ENCODE assay signal across 8 cellular contexts in the genomic region with DNA sequence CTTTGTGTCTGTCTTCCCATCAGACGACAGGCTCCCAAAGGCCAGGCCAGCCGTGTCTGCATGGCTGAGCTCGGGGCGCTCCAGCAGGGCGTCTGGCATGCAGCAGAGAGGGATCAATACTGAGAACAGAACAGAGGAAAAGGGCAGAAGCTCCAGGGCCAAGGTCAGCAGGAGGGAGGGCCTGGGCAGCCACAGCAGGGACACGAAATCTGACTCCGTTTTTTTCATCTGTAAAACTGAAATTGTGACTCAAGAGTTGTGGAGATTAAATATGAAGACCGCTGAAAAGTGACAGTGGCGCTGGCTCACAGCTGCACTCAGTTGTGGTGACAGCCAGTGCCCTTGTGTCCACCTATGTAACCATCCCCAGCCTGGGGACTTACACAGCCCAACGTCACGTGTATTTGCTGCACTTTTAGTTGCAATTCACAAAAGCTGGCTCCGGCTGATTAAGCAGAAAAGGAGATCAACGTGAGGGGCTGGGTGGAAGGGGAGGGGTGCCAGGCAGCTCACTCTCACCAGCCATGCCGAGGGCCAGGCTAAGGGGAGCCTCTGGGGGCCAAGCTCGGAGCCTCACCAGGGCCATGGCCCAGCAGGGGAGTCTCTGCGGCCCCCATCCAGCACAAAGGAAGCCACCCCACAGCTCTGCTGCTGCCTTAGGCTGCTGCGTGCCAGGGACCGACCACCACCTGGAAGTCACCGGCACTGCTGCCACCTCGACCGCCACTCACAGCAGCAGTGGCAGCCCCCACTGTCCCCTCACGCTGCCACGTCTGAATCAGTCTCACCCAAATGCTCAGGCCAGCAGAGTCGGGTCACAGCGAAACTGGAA.
DNase-seq lines count a peak whose midpoint lies in the region; ATAC-seq, FAIRE-seq and TF ChIP-seq lines count a peak whose summit lies in the region.

No MANE protein-coding gene starts in this region.

- H3K9me3 ChIP-seq in IMR-90 (ENCODE audit: control insufficient read depth, insufficient read depth, low read length) (no peaks in the 10 kb centered on the region), tibial artery (no peaks in the 10 kb centered on the region)

- no peak overlapping the region for H3K56ac ChIP-seq in IMR-90 (ENCODE audit: extremely low read depth, insufficient read depth, low read length)

- no peak for TF ChIP-seq RAD21 in IMR-90 (IDR thresholded peaks at IDR 0.05; ENCODE audit: low read length)

- peaks cover 28% of the 10 kb centered on the region for H3K36me3 Mint-ChIP-seq in nephron progenitor cell (ENCODE audit: low read depth)

- no peak overlapping the region for H3K9ac ChIP-seq in IMR-90 (ENCODE audit: low read depth, low read length)

- TF ChIP-seq POLR2A in IMR-90 (IDR thresholded peaks at IDR 0.05; ENCODE audit: low read depth, low read length) = no peak
- TF ChIP-seq POLR2A in GM12891 (IDR thresholded peaks at IDR 0.05; ENCODE audit: low read depth, low read length) = no peak

- H3K14ac ChIP-seq in IMR-90 (replicated peaks; ENCODE audit: low read depth, low read length) = 0 out of 2 replicates have a peak overlapping the region, but pooled peaks have one; percentile 3

- H3K4me3 ChIP-seq in IMR-90 (ENCODE audit: insufficient read depth, low read depth, low read length) (no peak overlapping the region), choroid plexus epithelial cell (ENCODE audit: low read depth, low read length) (peak overlapping the region; percentile 47), tibial artery (peak overlapping the region in 1 of 2 donors; percentile 38)

- dilution Hi-C loops in IMR-90 (cut with HindIII; ENCODE audit: low sequenced_read_pairs, unreplicated experiment) = no loop called here

- no peak for FAIRE-seq in GM12891 (lab: Jason Lieb, UNC)

- H2BK120ac ChIP-seq in IMR-90 (ENCODE audit: low read depth, low read length) = no peak overlapping the region

- H3K4me2 ChIP-seq in IMR-90 (ENCODE audit: low read depth, low read length) = peak overlapping the region; percentile 15; the same call in 1 of the 2 replicates

- in situ Hi-C loops in IMR-90 (cut with MboI; ENCODE audit: low sequenced_read_pairs) = no loop called here

- H3K4me3 Mint-ChIP-seq in nephron progenitor cell = peak overlapping the region; percentile 56

- no peak overlapping the region for H3K27ac ChIP-seq in IMR-90 (ENCODE audit: insufficient read depth, low read length)
- no peak overlapping the region for H3K27ac ChIP-seq in tibial artery

- H2BK5ac ChIP-seq in IMR-90 (ENCODE audit: low read depth, low read length, poor library complexity, severe bottlenecking) = no peak overlapping the region

- peak overlapping the region in 1 of 2 experiments; percentile 33; a peak in 2 of 4 replicates for H4K8ac ChIP-seq in IMR-90 (ENCODE audit: low read depth in 2 of 2, low read length in 2 of 2)

- no peak overlapping the region for H2AK5ac ChIP-seq in IMR-90 (ENCODE audit: low read depth, low read length)

- H3K4ac ChIP-seq in IMR-90 (ENCODE audit: low read depth, low read length) = 0 out of 2 replicates have a peak overlapping the region, but pooled peaks have one; percentile 33

- no TSS peak for BruUV-seq in IMR-90 (replicated peaks; lab: Mats Ljungman, UMichigan)

- peak; percentile 9 to 17 for ATAC-seq in activated CD4-positive, CD25-positive, alpha-beta regulatory T cell treated with anti-CD3 and anti-CD28 coated beads, Interleukin-2, amount 50 U/mL, for 24 hours
- peak; percentile 38 for ATAC-seq in IMR-90 (ENCODE audit: low read depth)

- H3K27me3 Mint-ChIP-seq in nephron progenitor cell (ENCODE audit: low read depth, poor library complexity) = peaks cover 8% of the 10 kb centered on the region

- no peak for DNase-seq in activated CD4-positive, CD25-positive, alpha-beta regulatory T cell (lab: John Stamatoyannopoulos, UW)
- DNase-seq in IMR-90 = no peak
- DNase-seq in choroid plexus epithelial cell (ENCODE audit: low read depth) = no peak
- DNase-seq in nephron progenitor cell = no peak
- no peak for DNase-seq in GM12891 (ENCODE audit: insufficient read length, low spot score)
- DNase-seq in tibial artery = no peak
- no peak for DNase-seq in stimulated activated CD4-positive, alpha-beta T cell treated with anti-CD3 and anti-CD28 coated beads, Interleukin-4, amount 100 ng/mL, for 1 hour

- H3K4me1 Mint-ChIP-seq in nephron progenitor cell = peaks cover 46% of the 10 kb centered on the region

- WGBS in IMR-90 (ENCODE audit: extremely low coverage in 2 of 2, insufficient read length in 1 of 2), 2 experiments = 73% methylated on average over 6 of the region's 25 CpGs; no CpG with 5 or more reads in 1 of the 2 experiments

- no peak overlapping the region for H3K23ac ChIP-seq in IMR-90 (ENCODE audit: low read depth, low read length)

- no peak overlapping the region for H2BK15ac ChIP-seq in IMR-90 (ENCODE audit: low read depth, low read length)

- no peak for TF ChIP-seq CTCF in IMR-90 (conservative IDR thresholded peaks at IDR 0.05; ENCODE audit: low read depth, low read length)
- TF ChIP-seq CTCF in choroid plexus epithelial cell (conservative IDR thresholded peaks at IDR 0.05; ENCODE audit: low read depth, low read length) = no peak
- TF ChIP-seq CTCF in nephron progenitor cell (IDR thresholded peaks at IDR 0.05) = no peak
- TF ChIP-seq CTCF in tibial artery (IDR thresholded peaks at IDR 0.05) = no peak

- no peak overlapping the region; the same call in 1 of the 2 replicates for H4K5ac ChIP-seq in IMR-90 (ENCODE audit: low read depth, low read length)

- H3K18ac ChIP-seq in IMR-90 (ENCODE audit: low read depth, low read length) = no peak overlapping the region; the same call in 1 of the 2 replicates

- peak overlapping the region; percentile 18 for H2AK9ac ChIP-seq in IMR-90 (replicated peaks; ENCODE audit: low read depth, low read length, poor library complexity)

- no peaks in the 10 kb centered on the region for H3K36me3 ChIP-seq in IMR-90 (ENCODE audit: control insufficient read depth, insufficient read depth, low read length)
- H3K36me3 ChIP-seq in tibial artery = no peaks in the 10 kb centered on the region

- H3K27me3 ChIP-seq in IMR-90 (ENCODE audit: control insufficient read depth, insufficient read depth, low read length) (no peaks in the 10 kb centered on the region), tibial artery (no peaks in the 10 kb centered on the region)

- no peak overlapping the region for H2BK20ac ChIP-seq in IMR-90 (ENCODE audit: low read depth, low read length)

- H4K20me1 ChIP-seq in IMR-90 (ENCODE audit: insufficient read depth, low read length) = no peaks in the 10 kb centered on the region

- H3K27ac Mint-ChIP-seq in nephron progenitor cell = peak overlapping the region; percentile 89

- no peaks in the 10 kb centered on the region for H3K9me1 ChIP-seq in IMR-90 (ENCODE audit: insufficient read depth, low read length)

- intact Hi-C loops in IMR-90 (cut with micrococcal nuclease) (loop anchor here (1.0 kb wide), 1 partner anchor 1417 kb away; no protein-coding TSS in a partner anchor), tibial artery (cut with DNase I; ENCODE audit: low total_unique reads) (loop anchor here (5.0 kb wide), 1 partner anchor 1446 kb away; no protein-coding TSS in a partner anchor)

- H4K91ac ChIP-seq in IMR-90 (ENCODE audit: insufficient read depth, low read depth, low read length) = no peak overlapping the region

- CTCF ChIA-PET in IMR-90 (lab: Yijun Ruan, JAX) = interaction anchor here (0.6 kb wide), 1 partner anchor 28 kb away, joined by 3 read pairs; no protein-coding TSS in a partner anchor

- no peaks in the 10 kb centered on the region for H3K9me3 Mint-ChIP-seq in nephron progenitor cell

- no peaks in the 10 kb centered on the region for H3K4me1 ChIP-seq in IMR-90 (ENCODE audit: control insufficient read depth, insufficient read depth, low read length)
- H3K4me1 ChIP-seq in tibial artery = peaks cover 0 to 7% (median 3%) of the 10 kb centered on the region in 4 donors

- peak overlapping the region; percentile 77 for H2AFZ ChIP-seq in IMR-90 (replicated peaks; ENCODE audit: low read length, poor library complexity)

- peaks cover 2 to 4% of the 10 kb centered on the region in 2 experiments; a peak in 1 of 4 replicates for H3K79me1 ChIP-seq in IMR-90 (ENCODE audit: low read depth in 1 of 2, low read length in 2 of 2)

- POLR2A ChIA-PET in IMR-90 (lab: Charles Lee; ENCODE audit: unreplicated experiment) = no interaction called here

TF ChIP-seq in IMR-90, 13 proteins besides CTCF, POLR2A, EP300 and RAD21 (continues in another document):
- TF ChIP-seq MAFK (IDR thresholded peaks at IDR 0.05; ENCODE audit: low read depth, low read length) (no peak), RFX5 (IDR thresholded peaks at IDR 0.05; ENCODE audit: low read depth, low read length) (no peak), BHLHE40 (IDR thresholded peaks at IDR 0.05; ENCODE audit: low read depth, low read length) (no peak), RCOR1 (IDR thresholded peaks at IDR 0.05; ENCODE audit: insufficient replicate concordance, low read length) (no peak), FOS (IDR thresholded peaks at IDR 0.05; ENCODE audit: low read depth, low read length) (no peak), CEBPB (IDR thresholded peaks at IDR 0.05; ENCODE audit: low read depth, low read length) (no peak), MAZ (IDR thresholded peaks at IDR 0.05; ENCODE audit: borderline replicate concordance, low read depth, low read length) (no peak), CHD1 (IDR thresholded peaks at IDR 0.05; ENCODE audit: low read depth, low read length) (no peak), MXI1 (IDR thresholded peaks at IDR 0.05; ENCODE audit: borderline replicate concordance, low read depth, low read length) (no peak)

TF ChIP-seq in GM12891, 5 proteins besides CTCF, POLR2A, EP300 and RAD21:
- no peak for TF ChIP-seq SPI1 (IDR thresholded peaks at IDR 0.05; ENCODE audit: low read depth, low read length)
- no peak for TF ChIP-seq POLR2AphosphoS5 (IDR thresholded peaks at IDR 0.05; ENCODE audit: low read depth, low read length)
- TF ChIP-seq TAF1 (IDR thresholded peaks at IDR 0.05; ENCODE audit: low read depth, low read length) = no peak
- no peak for TF ChIP-seq PAX5 (IDR thresholded peaks at IDR 0.05; ENCODE audit: insufficient read depth, low read length, severe bottlenecking)
- no peak for TF ChIP-seq POU2F2 (IDR thresholded peaks at IDR 0.05; ENCODE audit: low read depth, low read length)
